Comparison of ENCODE assay signal across 12 cellular contexts in the genomic region with DNA sequence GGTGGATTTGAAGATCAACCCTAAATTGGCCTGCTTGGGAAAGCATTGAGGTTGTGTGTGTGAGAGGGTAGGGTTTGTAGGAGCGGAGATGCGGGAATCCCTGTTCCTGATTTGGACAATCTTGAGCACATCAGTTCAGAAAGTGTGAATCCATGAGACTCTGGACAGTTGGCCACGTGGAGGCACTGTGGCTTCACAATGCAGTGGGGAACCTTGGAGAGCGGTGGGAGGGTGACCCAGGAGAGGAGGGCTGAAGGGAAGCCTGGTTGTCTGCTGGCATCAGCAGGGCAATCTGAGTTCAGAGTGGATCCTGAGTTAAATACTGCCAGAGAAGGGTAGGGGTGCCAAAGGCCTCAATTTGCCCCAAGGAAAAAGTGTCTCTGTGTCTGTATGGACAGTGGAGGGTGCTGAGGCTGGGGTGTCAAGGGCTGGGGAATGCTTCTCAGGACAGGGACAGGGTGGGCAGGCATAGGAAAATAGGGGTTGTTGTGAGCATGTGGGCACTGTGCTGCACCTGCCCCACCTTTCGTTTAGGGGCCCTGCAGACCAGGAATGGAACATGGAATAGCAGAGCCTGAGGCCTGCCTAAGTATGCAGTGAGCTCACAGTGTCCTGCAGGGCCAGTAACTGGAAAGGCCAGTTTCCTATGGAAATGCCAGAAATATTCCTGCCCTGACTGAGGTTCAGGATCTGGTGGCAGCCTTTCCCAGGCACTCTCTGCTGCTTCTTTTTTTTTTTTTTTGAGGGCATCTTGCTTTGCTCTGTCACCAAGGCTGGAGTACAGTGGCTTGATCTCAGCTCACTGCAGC.
DNase-seq lines count a peak whose midpoint lies in the region; ATAC-seq and TF ChIP-seq lines count a peak whose summit lies in the region.
"Had no signal": no experiment of that assay in that cellular context is flagged by ENCODE, and none has a peak within 500 bp of the region (broad histone marks: within the 10 kb centered on the region; RNA-seq: fewer than 3 reads in every experiment).

No MANE protein-coding gene starts in this region.

- no peaks in the 10 kb centered on the region for H3K9me3 ChIP-seq in vagina
- H3K9me3 ChIP-seq: prostate gland, stomach had no signal

- in situ Hi-C loops in SK-MEL-5 (cut with HindIII; ENCODE audit: low pct_unique_long_range_greater_than_20kb, low sequenced_read_pairs): no loop called here

- peaks cover 4% of the 10 kb centered on the region for H3K27me3 Mint-ChIP-seq in glutamatergic neuron (ENCODE audit: unreplicated experiment)

- no peak overlapping the region for H3K4me3 ChIP-seq in AG04449 (ENCODE audit: low read depth, low read length)
- no peak overlapping the region for H3K4me3 ChIP-seq in vagina
- H3K4me3 ChIP-seq: prostate gland, stomach had no signal

- peak; percentile 46 for ATAC-seq in GM19463 (IDR thresholded peaks at IDR 0.05; ENCODE audit: unreplicated experiment)
- no peak for ATAC-seq in HG02885 (IDR thresholded peaks at IDR 0.05; ENCODE audit: poor library complexity, unreplicated experiment)
- ATAC-seq in GM19452 (IDR thresholded peaks at IDR 0.05; ENCODE audit: unreplicated experiment): no peak
- ATAC-seq in GM19328 (IDR thresholded peaks at IDR 0.05; ENCODE audit: unreplicated experiment): no peak

- DNase-seq in AG04449 (ENCODE audit: low read depth, low spot score) (no peak), SK-MEL-5 (ENCODE audit: low read depth, low spot score) (peak; percentile 82), glutamatergic neuron (peak; percentile 76), vagina (ENCODE audit: extremely low spot score in 2 of 2) (no peak)
- DNase-seq: activated T-cell treated with anti-CD3 and anti-CD28 coated beads, Interleukin-2, amount 50 U/mL, for 1 hour; foreskin melanocyte; stomach had no signal

- H3K27ac ChIP-seq in vagina: no peak overlapping the region
- H3K27ac ChIP-seq: prostate gland, stomach had no signal

- H3K9me3 Mint-ChIP-seq in glutamatergic neuron (ENCODE audit: unreplicated experiment): peaks cover 4% of the 10 kb centered on the region

- no peaks in the 10 kb centered on the region for H3K36me3 Mint-ChIP-seq in glutamatergic neuron (ENCODE audit: unreplicated experiment)

- no peaks in the 10 kb centered on the region for H3K36me3 ChIP-seq in vagina
- H3K36me3 ChIP-seq: prostate gland, stomach had no signal

- no peak overlapping the region for H3K4me3 Mint-ChIP-seq in glutamatergic neuron (ENCODE audit: unreplicated experiment)

- intact Hi-C loops in vagina (cut with DNase I): no loop called here

- no peak overlapping the region for H3K27ac Mint-ChIP-seq in glutamatergic neuron (ENCODE audit: unreplicated experiment)

- H3K27me3 ChIP-seq in vagina: no peaks in the 10 kb centered on the region
- H3K27me3 ChIP-seq: stomach had no signal

- POLR2A ChIA-PET in AG04449 (lab: Yijun Ruan, JAX): no interaction called here

- TF ChIP-seq CTCF in AG04449 (IDR thresholded peaks at IDR 0.05; ENCODE audit: insufficient read depth, low read length, missing control alignments) (peak; percentile 75), glutamatergic neuron (IDR thresholded peaks at IDR 0.05; ENCODE audit: partially characterized antibody, unreplicated experiment) (no peak), vagina (IDR thresholded peaks at IDR 0.05) (no peak)

- CTCF ChIA-PET in AG04449 (lab: Yijun Ruan, JAX): interaction anchor here (0.6 to 14.3 kb wide), 20 partner anchors 8 to 389 kb away, joined by 3 to 324 read pairs (median 4); no protein-coding TSS in a partner anchor

- no peak for TF ChIP-seq POLR2A in vagina (IDR thresholded peaks at IDR 0.05)

- no peaks in the 10 kb centered on the region for H3K4me1 ChIP-seq in vagina
- H3K4me1 ChIP-seq: prostate gland, stomach had no signal

- peaks cover 21% of the 10 kb centered on the region for H3K4me1 Mint-ChIP-seq in glutamatergic neuron (ENCODE audit: low read depth, unreplicated experiment)

Comparison
In these comparisons a context has a peak if more than half of its experiments do, and no peak if none do; other contexts are left out.
1. DNase-seq: peak in SK-MEL-5 (single experiment) and glutamatergic neuron (single experiment); none in AG04449 (single experiment) and vagina (0 of 2).